In the genomic region with DNA sequence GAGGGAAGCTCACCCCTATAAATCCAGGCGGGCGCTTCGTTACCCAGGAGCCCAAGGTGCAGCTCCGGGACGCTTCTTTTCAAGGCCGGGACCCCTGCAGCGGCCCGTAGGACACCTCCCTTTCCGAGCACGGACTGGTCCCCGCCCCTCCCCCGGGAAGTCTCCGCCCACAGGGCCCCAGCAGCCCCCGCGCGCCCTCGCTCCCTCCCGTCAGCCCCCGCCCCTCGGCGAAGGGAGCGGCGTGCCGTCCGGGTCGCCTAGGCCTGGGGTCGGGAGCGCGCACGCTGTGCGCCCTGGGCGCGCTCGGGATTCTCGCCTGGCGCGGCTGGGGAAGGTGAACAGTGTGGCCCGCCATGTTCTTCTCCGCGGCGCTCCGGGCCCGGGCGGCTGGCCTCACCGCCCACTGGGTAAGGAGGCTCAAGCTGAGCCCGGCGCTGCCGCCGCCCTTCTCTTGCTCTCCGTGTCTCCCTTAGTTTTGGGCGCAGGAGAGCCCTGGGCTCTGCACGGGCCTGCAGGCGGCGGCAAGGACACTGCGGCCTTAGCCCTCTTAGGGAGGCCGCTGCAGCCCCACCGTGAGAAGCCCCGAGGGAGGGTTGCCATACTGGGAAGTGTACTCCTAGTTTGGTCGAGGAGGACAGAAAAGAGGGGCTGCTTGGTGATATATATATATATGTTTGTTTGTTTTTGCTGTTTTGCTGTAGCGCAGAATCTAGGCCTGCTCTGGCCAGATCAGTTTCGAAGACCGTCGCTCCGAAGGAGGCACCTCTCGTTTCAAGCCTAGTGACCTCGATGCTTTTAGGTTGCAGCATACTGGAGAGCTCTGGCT, we compare ENCODE assay signal across 1 cellular context.
TF ChIP-seq lines count a peak whose summit lies in the region.

A gene (plus strand): TSS at position 309 of the 826 bp plus-strand sequence. CDS start 45 bp downstream, at position 354.

TF ChIP-seq in HepG2, 621 proteins besides CTCF, POLR2A, EP300 and RAD21 (continued from another document and continues in another):
- TF ChIP-seq, protein P1, sequence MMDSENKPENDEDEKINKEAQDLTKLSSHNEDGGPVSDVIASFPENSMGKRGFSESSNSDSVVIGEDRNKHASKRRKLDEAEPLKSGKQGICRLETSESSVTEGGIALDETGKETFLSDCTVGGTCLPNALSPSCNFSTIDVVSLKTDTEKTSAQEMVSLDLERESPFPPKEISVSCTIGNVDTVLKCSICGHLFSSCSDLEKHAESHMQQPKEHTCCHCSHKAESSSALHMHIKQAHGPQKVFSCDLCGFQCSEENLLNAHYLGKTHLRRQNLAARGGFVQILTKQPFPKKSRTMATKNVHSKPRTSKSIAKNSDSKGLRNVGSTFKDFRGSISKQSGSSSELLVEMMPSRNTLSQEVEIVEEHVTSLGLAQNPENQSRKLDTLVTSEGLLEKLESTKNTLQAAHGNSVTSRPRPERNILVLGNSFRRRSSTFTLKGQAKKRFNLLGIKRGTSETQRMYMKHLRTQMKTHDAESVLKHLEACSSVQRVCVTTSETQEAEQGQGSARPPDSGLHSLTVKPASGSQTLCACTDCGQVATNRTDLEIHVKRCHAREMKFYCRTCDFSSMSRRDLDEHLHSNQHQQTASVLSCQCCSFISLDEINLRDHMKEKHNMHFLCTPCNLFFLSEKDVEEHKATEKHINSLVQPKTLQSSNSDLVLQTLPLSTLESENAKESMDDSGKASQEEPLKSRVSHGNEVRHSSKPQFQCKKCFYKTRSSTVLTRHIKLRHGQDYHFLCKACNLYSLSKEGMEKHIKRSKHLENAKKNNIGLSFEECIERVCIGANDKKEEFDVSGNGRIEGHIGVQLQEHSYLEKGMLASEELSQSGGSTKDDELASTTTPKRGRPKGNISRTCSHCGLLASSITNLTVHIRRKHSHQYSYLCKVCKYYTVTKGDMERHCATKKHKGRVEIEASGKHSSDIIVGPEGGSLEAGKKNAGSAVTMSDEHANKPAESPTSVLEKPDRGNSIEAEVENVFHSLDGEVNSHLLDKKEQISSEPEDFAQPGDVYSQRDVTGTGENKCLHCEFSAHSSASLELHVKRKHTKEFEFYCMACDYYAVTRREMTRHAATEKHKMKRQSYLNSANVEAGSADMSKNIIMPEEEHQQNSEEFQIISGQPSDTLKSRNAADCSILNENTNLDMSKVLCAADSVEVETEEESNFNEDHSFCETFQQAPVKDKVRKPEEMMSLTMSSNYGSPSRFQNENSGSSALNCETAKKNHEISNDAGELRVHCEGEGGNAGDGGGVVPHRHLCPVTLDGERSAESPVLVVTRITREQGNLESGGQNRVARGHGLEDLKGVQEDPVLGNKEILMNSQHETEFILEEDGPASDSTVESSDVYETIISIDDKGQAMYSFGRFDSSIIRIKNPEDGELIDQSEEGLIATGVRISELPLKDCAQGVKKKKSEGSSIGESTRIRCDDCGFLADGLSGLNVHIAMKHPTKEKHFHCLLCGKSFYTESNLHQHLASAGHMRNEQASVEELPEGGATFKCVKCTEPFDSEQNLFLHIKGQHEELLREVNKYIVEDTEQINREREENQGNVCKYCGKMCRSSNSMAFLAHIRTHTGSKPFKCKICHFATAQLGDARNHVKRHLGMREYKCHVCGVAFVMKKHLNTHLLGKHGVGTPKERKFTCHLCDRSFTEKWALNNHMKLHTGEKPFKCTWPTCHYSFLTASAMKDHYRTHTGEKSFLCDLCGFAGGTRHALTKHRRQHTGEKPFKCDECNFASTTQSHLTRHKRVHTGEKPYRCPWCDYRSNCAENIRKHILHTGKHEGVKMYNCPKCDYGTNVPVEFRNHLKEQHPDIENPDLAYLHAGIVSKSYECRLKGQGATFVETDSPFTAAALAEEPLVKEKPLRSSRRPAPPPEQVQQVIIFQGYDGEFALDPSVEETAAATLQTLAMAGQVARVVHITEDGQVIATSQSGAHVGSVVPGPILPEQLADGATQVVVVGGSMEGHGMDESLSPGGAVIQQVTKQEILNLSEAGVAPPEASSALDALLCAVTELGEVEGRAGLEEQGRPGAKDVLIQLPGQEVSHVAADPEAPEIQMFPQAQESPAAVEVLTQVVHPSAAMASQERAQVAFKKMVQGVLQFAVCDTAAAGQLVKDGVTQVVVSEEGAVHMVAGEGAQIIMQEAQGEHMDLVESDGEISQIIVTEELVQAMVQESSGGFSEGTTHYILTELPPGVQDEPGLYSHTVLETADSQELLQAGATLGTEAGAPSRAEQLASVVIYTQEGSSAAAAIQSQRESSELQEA (CRISPR knock-in tag; IDR thresholded peaks at IDR 0.05; ENCODE audit: not compliant biosample characterization): peak; percentile 78
- TF ChIP-seq HNRNPK (IDR thresholded peaks at IDR 0.05; ENCODE audit: low read depth, low read length, poor library complexity, severe bottlenecking): peak; percentile 61
- TF ChIP-seq SOX6 (IDR thresholded peaks at IDR 0.05): no peak
- peak; percentile 36 for TF ChIP-seq SOX6 (CRISPR knock-in tag; IDR thresholded peaks at IDR 0.05)
- TF ChIP-seq, protein P2, sequence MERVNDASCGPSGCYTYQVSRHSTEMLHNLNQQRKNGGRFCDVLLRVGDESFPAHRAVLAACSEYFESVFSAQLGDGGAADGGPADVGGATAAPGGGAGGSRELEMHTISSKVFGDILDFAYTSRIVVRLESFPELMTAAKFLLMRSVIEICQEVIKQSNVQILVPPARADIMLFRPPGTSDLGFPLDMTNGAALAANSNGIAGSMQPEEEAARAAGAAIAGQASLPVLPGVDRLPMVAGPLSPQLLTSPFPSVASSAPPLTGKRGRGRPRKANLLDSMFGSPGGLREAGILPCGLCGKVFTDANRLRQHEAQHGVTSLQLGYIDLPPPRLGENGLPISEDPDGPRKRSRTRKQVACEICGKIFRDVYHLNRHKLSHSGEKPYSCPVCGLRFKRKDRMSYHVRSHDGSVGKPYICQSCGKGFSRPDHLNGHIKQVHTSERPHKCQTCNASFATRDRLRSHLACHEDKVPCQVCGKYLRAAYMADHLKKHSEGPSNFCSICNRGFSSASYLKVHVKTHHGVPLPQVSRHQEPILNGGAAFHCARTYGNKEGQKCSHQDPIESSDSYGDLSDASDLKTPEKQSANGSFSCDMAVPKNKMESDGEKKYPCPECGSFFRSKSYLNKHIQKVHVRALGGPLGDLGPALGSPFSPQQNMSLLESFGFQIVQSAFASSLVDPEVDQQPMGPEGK (CRISPR knock-in tag; IDR thresholded peaks at IDR 0.05): peak; percentile 92
- no peak for TF ChIP-seq KLF15 (CRISPR knock-in tag; IDR thresholded peaks at IDR 0.05; ENCODE audit: borderline replicate concordance)
- TF ChIP-seq MED13 (CRISPR knock-in tag; IDR thresholded peaks at IDR 0.05): no peak
- TF ChIP-seq ZNF577 (CRISPR knock-in tag; IDR thresholded peaks at IDR 0.05; ENCODE audit: borderline replicate concordance, low read depth): no peak
- 0 out of 2 replicates have a peak, but pooled peaks have one; percentile 46 for TF ChIP-seq BRD4 (CRISPR knock-in tag; IDR thresholded peaks at IDR 0.05)
- no peak; the same call in 1 of the 2 replicates for TF ChIP-seq ZNF367 (CRISPR knock-in tag; IDR thresholded peaks at IDR 0.05; ENCODE audit: borderline replicate concordance)
- TF ChIP-seq, protein P3, sequence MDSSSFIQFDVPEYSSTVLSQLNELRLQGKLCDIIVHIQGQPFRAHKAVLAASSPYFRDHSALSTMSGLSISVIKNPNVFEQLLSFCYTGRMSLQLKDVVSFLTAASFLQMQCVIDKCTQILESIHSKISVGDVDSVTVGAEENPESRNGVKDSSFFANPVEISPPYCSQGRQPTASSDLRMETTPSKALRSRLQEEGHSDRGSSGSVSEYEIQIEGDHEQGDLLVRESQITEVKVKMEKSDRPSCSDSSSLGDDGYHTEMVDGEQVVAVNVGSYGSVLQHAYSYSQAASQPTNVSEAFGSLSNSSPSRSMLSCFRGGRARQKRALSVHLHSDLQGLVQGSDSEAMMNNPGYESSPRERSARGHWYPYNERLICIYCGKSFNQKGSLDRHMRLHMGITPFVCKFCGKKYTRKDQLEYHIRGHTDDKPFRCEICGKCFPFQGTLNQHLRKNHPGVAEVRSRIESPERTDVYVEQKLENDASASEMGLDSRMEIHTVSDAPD (CRISPR knock-in tag; IDR thresholded peaks at IDR 0.05): peak; percentile 47; the same call in 1 of the 2 replicates
- TF ChIP-seq HCFC1 (IDR thresholded peaks at IDR 0.05; ENCODE audit: low read depth, low read length): no peak
- no peak for TF ChIP-seq ZSCAN20 (CRISPR knock-in tag; IDR thresholded peaks at IDR 0.05; ENCODE audit: borderline replicate concordance)
- TF ChIP-seq, protein P4, sequence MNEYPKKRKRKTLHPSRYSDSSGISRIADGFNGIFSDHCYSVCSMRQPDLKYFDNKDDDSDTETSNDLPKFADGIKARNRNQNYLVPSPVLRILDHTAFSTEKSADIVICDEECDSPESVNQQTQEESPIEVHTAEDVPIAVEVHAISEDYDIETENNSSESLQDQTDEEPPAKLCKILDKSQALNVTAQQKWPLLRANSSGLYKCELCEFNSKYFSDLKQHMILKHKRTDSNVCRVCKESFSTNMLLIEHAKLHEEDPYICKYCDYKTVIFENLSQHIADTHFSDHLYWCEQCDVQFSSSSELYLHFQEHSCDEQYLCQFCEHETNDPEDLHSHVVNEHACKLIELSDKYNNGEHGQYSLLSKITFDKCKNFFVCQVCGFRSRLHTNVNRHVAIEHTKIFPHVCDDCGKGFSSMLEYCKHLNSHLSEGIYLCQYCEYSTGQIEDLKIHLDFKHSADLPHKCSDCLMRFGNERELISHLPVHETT (CRISPR knock-in tag; conservative IDR thresholded peaks at IDR 0.05): 0 out of 2 replicates have a peak, but pooled peaks have one; percentile 55
- TF ChIP-seq, protein P5, sequence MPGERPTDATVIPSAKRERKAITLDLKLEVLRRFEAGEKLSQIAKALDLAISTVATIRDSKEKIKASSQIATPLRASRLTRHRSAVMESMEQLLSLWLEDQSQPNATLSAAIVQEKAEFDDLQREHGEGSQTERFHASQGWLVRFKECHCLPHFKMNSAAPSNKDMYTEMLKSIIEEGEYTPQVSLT (CRISPR knock-in tag; IDR thresholded peaks at IDR 0.05; ENCODE audit: borderline replicate concordance, low read depth): no peak
- TF ChIP-seq, protein P6, sequence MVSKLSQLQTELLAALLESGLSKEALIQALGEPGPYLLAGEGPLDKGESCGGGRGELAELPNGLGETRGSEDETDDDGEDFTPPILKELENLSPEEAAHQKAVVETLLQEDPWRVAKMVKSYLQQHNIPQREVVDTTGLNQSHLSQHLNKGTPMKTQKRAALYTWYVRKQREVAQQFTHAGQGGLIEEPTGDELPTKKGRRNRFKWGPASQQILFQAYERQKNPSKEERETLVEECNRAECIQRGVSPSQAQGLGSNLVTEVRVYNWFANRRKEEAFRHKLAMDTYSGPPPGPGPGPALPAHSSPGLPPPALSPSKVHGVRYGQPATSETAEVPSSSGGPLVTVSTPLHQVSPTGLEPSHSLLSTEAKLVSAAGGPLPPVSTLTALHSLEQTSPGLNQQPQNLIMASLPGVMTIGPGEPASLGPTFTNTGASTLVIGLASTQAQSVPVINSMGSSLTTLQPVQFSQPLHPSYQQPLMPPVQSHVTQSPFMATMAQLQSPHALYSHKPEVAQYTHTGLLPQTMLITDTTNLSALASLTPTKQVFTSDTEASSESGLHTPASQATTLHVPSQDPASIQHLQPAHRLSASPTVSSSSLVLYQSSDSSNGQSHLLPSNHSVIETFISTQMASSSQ (IDR thresholded peaks at IDR 0.05; ENCODE audit: low read depth): no peak; the same call in 1 of the 2 replicates
- TF ChIP-seq, protein P6 (CRISPR knock-in tag; IDR thresholded peaks at IDR 0.05; ENCODE audit: borderline replicate concordance): no peak
- TF ChIP-seq NR2C2 (CRISPR knock-in tag; IDR thresholded peaks at IDR 0.05; ENCODE audit: borderline replicate concordance): peak; percentile 69; the same call in 1 of the 2 replicates
- peak; percentile 30; the same call in 1 of the 2 replicates for TF ChIP-seq ZNF558 (CRISPR knock-in tag; IDR thresholded peaks at IDR 0.05; ENCODE audit: borderline replicate concordance)
- TF ChIP-seq ZC3H13 (CRISPR knock-in tag; IDR thresholded peaks at IDR 0.05): 0 out of 2 replicates have a peak, but pooled peaks have one; percentile 56
- peak; percentile 87 for TF ChIP-seq SP5 (CRISPR knock-in tag; IDR thresholded peaks at IDR 0.05; ENCODE audit: borderline replicate concordance, low read depth)
- TF ChIP-seq KDM5A (IDR thresholded peaks at IDR 0.05; ENCODE audit: borderline replicate concordance, low read length): no peak
- TF ChIP-seq, protein P7, sequence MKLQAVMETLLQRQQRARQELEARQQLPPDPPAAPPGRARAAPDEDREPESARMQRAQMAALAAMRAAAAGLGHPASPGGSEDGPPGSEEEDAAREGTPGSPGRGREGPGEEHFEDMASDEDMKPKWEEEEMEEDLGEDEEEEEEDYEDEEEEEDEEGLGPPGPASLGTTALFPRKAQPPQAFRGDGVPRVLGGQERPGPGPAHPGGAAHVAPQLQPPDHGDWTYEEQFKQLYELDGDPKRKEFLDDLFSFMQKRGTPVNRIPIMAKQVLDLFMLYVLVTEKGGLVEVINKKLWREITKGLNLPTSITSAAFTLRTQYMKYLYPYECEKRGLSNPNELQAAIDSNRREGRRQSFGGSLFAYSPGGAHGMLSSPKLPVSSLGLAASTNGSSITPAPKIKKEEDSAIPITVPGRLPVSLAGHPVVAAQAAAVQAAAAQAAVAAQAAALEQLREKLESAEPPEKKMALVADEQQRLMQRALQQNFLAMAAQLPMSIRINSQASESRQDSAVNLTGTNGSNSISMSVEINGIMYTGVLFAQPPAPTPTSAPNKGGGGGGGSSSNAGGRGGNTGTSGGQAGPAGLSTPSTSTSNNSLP (IDR thresholded peaks at IDR 0.05; ENCODE audit: low read depth, low read length): no peak
- TF ChIP-seq KLF12 (CRISPR knock-in tag; IDR thresholded peaks at IDR 0.05; ENCODE audit: borderline replicate concordance): peak; percentile 59; the same call in 1 of the 2 replicates
- TF ChIP-seq, protein P8, sequence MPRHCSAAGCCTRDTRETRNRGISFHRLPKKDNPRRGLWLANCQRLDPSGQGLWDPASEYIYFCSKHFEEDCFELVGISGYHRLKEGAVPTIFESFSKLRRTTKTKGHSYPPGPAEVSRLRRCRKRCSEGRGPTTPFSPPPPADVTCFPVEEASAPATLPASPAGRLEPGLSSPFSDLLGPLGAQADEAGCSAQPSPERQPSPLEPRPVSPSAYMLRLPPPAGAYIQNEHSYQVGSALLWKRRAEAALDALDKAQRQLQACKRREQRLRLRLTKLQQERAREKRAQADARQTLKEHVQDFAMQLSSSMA (CRISPR knock-in tag; IDR thresholded peaks at IDR 0.05): no peak
- TF ChIP-seq ZNF75D (CRISPR knock-in tag; IDR thresholded peaks at IDR 0.05; ENCODE audit: borderline replicate concordance): no peak
- TF ChIP-seq KLF16 (CRISPR knock-in tag; IDR thresholded peaks at IDR 0.05): peak in 1 of 2 experiments; percentile 64; a peak in 1 of 4 replicates
- no peak for TF ChIP-seq PRPF4 (IDR thresholded peaks at IDR 0.05; ENCODE audit: low read depth, low read length, poor library complexity, severe bottlenecking)
